Comparison of ENCODE assay signal across 32 cellular contexts in genomic region chr18:73087291-73087977, GRCh38.
"Had no signal": no experiment of that assay in that cellular context is flagged by ENCODE, and none has a peak within 500 bp of the region (broad histone marks: within the 10 kb centered on the region; RNA-seq: fewer than 3 reads in every experiment).

No MANE protein-coding gene starts in this region.

- H3K27me3 Mint-ChIP-seq: activated B cell treated with CpG ODN at 0.5 μM for 24 hours; activated CD8-positive, alpha-beta T cell treated with anti-CD3 and anti-CD28 coated beads for 36 hours; activated naive CD8-positive, alpha-beta T cell; activated T-helper 17 cell treated with anti-CD3 and anti-CD28 coated beads, Interleukin-2, amount 50 U/mL, for 72 hours; effector memory CD8-positive, alpha-beta T cell had no signal

- H3K4me1 ChIP-seq: body of pancreas, esophagus muscularis mucosa, foreskin keratinocyte, gastrocnemius medialis, heart left ventricle had no signal

- H3K4me3 Mint-ChIP-seq: activated B cell treated with CpG ODN at 0.5 μM for 24 hours; activated CD8-positive, alpha-beta T cell treated with anti-CD3 and anti-CD28 coated beads for 36 hours; activated naive CD8-positive, alpha-beta T cell; activated T-cell treated with anti-CD3 and anti-CD28 coated beads, Interleukin-2, amount 50 U/mL, for 4 hours; activated T-helper 17 cell treated with anti-CD3 and anti-CD28 coated beads, Interleukin-2, amount 50 U/mL, for 72 hours; effector memory CD8-positive, alpha-beta T cell; T-helper 2 cell treated with Interferon-gamma antibody and Interleukin-4, amounts not matched to agents 5 μg/mL and 100 μg/mL, for 36 hours had no signal

- H3K4me1 Mint-ChIP-seq: activated T-helper 17 cell treated with anti-CD3 and anti-CD28 coated beads, Interleukin-2, amount 50 U/mL, for 72 hours had no signal

- ATAC-seq: activated CD4-positive, CD25-positive, alpha-beta regulatory T cell treated with anti-CD3 and anti-CD28 coated beads, Interleukin-2, amount 50 U/mL, for 24 hours; activated CD8-positive, alpha-beta T cell treated with anti-CD3 and anti-CD28 coated beads for 36 hours; activated T-cell treated with anti-CD3 and anti-CD28 coated beads, Interleukin-2, amount 50 U/mL, for 4 hours; activated T-helper 17 cell treated with anti-CD3 and anti-CD28 coated beads, Interleukin-2, amount 50 U/mL, for 72 hours; body of pancreas; effector memory CD8-positive, alpha-beta T cell; foreskin keratinocyte; gastrocnemius medialis; heart left ventricle had no signal

- H3K27me3 ChIP-seq: body of pancreas, esophagus muscularis mucosa, foreskin keratinocyte, gastrocnemius medialis, heart left ventricle had no signal

- H3K27ac Mint-ChIP-seq: activated B cell treated with CpG ODN at 0.5 μM for 24 hours; activated CD8-positive, alpha-beta T cell treated with anti-CD3 and anti-CD28 coated beads for 36 hours; activated naive CD8-positive, alpha-beta T cell; activated T-helper 17 cell treated with anti-CD3 and anti-CD28 coated beads, Interleukin-2, amount 50 U/mL, for 72 hours; effector memory CD8-positive, alpha-beta T cell; T-helper 2 cell treated with Interferon-gamma antibody and Interleukin-4, amounts not matched to agents 5 μg/mL and 100 μg/mL, for 36 hours had no signal

- H3K4me3 ChIP-seq: body of pancreas, esophagus muscularis mucosa, gastrocnemius medialis, heart left ventricle had no signal

- H3K36me3 ChIP-seq: esophagus muscularis mucosa, gastrocnemius medialis, heart left ventricle, WERI-Rb-1 had no signal

- H3K36me3 Mint-ChIP-seq: activated naive CD8-positive, alpha-beta T cell had no signal

- H3K27ac ChIP-seq: body of pancreas, esophagus muscularis mucosa, foreskin keratinocyte, gastrocnemius medialis, heart left ventricle, WERI-Rb-1 had no signal

- FAIRE-seq: colon had no signal

- DNase-seq: activated B cell treated with CpG ODN at 0.5 μM for 24 hours; activated CD4-positive, alpha-beta T cell treated with anti-CD3 and anti-CD28 coated beads for 48 hours; activated CD4-positive, alpha-beta T cell treated with anti-CD3 and anti-CD28 coated beads, Interleukin-2, amount 50 U/mL, for 1 hour; activated CD4-positive, alpha-beta T cell treated with anti-CD3 and anti-CD28 coated beads, Interleukin-2, amount 50 U/mL, for 48 hours; activated CD8-positive, alpha-beta memory T cell treated with anti-CD3 and anti-CD28 coated beads for 24 hours; activated CD8-positive, alpha-beta T cell treated with anti-CD3 and anti-CD28 coated beads for 36 hours; activated effector memory CD4-positive, alpha-beta T cell treated with Interleukin-2 at 50 U/mL for 16 hours; activated gamma-delta T cell treated with Interleukin-2 at 50 U/mL for 16 hours; activated naive CD4-positive, alpha-beta T cell treated with anti-CD3 and anti-CD28 coated beads, Interleukin-2, amount 50 U/mL, for 16 hours; activated naive CD4-positive, alpha-beta T cell treated with Interleukin-2 at 50 U/mL for 16 hours; activated T-cell treated with anti-CD3 and anti-CD28 coated beads, Interleukin-2, amount 50 U/mL, for 4 hours; amniotic stem cell; anterior cingulate cortex; body of pancreas; caudate nucleus; cortex of kidney; dermis blood vessel endothelial cell; effector CD4-positive, alpha-beta T cell; effector memory CD8-positive, alpha-beta T cell; erythroblast; foreskin keratinocyte; gastrocnemius medialis; glutamatergic neuron; heart left ventricle; T1000; WERI-Rb-1 had no signal

- H3K9me3 ChIP-seq: gastrocnemius medialis had no signal
